In genomic region chr7:6448943-6449543, GRCh38 we compare ENCODE assay signal across 9 cellular contexts. TPM values are rescaled to one million over a fixed set of nuclear protein-coding genes. Genes with fewer than 3 reads are reported as not detected.
DNase-seq lines count a peak whose midpoint lies in the region; FAIRE-seq and TF ChIP-seq lines count a peak whose summit lies in the region.
"Had no signal": no experiment of that assay in that cellular context is flagged by ENCODE, and none has a peak within 500 bp of the region (broad histone marks: within the 10 kb centered on the region; RNA-seq: fewer than 3 reads in every experiment).

No MANE protein-coding gene starts in this region.

- TF ChIP-seq POLR2A in Peyer's patch (IDR thresholded peaks at IDR 0.05) = no peak
- no peak for TF ChIP-seq POLR2A in endothelial cell of umbilical vein (IDR thresholded peaks at IDR 0.05; ENCODE audit: low read depth, low read length)
- no peak for TF ChIP-seq POLR2A in prostate gland (IDR thresholded peaks at IDR 0.05)

- H3K4me3 ChIP-seq in GM12864 (ENCODE audit: low read depth, low read length) = peak overlapping the region; percentile 74; the same call in 1 of the 2 replicates
- peak overlapping the region in 1 of 4 donors; percentile 80 for H3K4me3 ChIP-seq in Peyer's patch
- no peak overlapping the region for H3K4me3 ChIP-seq in endothelial cell of umbilical vein (replicated peaks in 1 of 3; ENCODE audit: insufficient read depth in 1 of 3, low read depth in 1 of 3, low read length in 3 of 3)
- no peak overlapping the region for H3K4me3 ChIP-seq in prostate gland

- FAIRE-seq in endothelial cell of umbilical vein (lab: Jason Lieb, UNC) = peak; percentile 31
- no peak for FAIRE-seq in HTR-8/SVneo (lab: Jason Lieb, UNC)
- FAIRE-seq: endometrium had no signal

- no peaks in the 10 kb centered on the region for H3K9me1 ChIP-seq in endothelial cell of umbilical vein (replicated peaks; ENCODE audit: control insufficient read depth, extremely low read depth, insufficient read depth, low read length)

- H3K79me2 ChIP-seq in endothelial cell of umbilical vein (ENCODE audit: control insufficient read depth, insufficient read depth, low read length) = peaks cover 25% of the 10 kb centered on the region

- CTCF ChIA-PET in endothelial cell of umbilical vein (lab: Charles Lee) = no interaction called here
- CTCF ChIA-PET in HEK293T (lab: Yijun Ruan, JAX) = no interaction called here

- POLR2A ChIA-PET in endothelial cell of umbilical vein (lab: Charles Lee) (interaction anchor here (0.8 kb wide), 1 partner anchor 34 kb away, joined by 4 read pairs; no protein-coding TSS in a partner anchor), HEK293T (lab: Yijun Ruan, JAX) (interaction anchor here (1.0 to 1.5 kb wide), 4 partner anchors 8 to 64 kb away, joined by 3 to 6 read pairs (median 4); no protein-coding TSS in a partner anchor)

- TF ChIP-seq CTCF in GM12864 (IDR thresholded peaks at IDR 0.05; ENCODE audit: low read depth, low read length, missing control alignments) = no peak
- TF ChIP-seq CTCF in Peyer's patch (IDR thresholded peaks at IDR 0.05) = peak in 2 of 6 experiments; percentile 27 to 31
- TF ChIP-seq CTCF in endothelial cell of umbilical vein (IDR thresholded peaks at IDR 0.05; ENCODE audit: extremely low read depth in 1 of 2, insufficient read depth in 1 of 2, low read depth in 1 of 2, low read length in 2 of 2) = no peak
- no peak for TF ChIP-seq CTCF in prostate gland (IDR thresholded peaks at IDR 0.05)

- no peak overlapping the region for H2AFZ ChIP-seq in endothelial cell of umbilical vein (ENCODE audit: low read depth, low read length)

- H3K9me3 ChIP-seq in Peyer's patch (no peaks in the 10 kb centered on the region), endothelial cell of umbilical vein (replicated peaks; ENCODE audit: control insufficient read depth, insufficient read depth, low read length) (no peaks in the 10 kb centered on the region), prostate gland (no peaks in the 10 kb centered on the region)

- no TSS peak for BruUV-seq in endothelial cell of umbilical vein (replicated peaks; lab: Mats Ljungman, UMichigan)

- H3K27me3 ChIP-seq in Peyer's patch (no peaks in the 10 kb centered on the region), endothelial cell of umbilical vein (ENCODE audit: control insufficient read depth in 2 of 2, insufficient read depth in 2 of 2, low read length in 2 of 2) (no peaks in the 10 kb centered on the region), prostate gland (replicated peaks; ENCODE audit: insufficient read depth) (no peaks in the 10 kb centered on the region)

- no peak for DNase-seq in GM12864 (ENCODE audit: low read depth)
- peak in 2 of 3 donors; percentile 53 for DNase-seq in Peyer's patch
- DNase-seq in endothelial cell of umbilical vein (ENCODE audit: low read depth, low spot score) = no peak
- DNase-seq in prostate gland (ENCODE audit: low spot score) = no peak
- no peak for DNase-seq in NCI-H2029 (lab: John Stamatoyannopoulos, UW)
- DNase-seq in islet precursor cell = no peak
- no peak for DNase-seq in HTR-8/SVneo (ENCODE audit: insufficient read length, low spot score)
- no peak for DNase-seq in HEK293T (ENCODE audit: extremely low spot score)

- intact Hi-C loops in endothelial cell of umbilical vein (cut with micrococcal nuclease) (no loop called here), prostate gland (cut with DNase I) (no loop called here)

- no peaks in the 10 kb centered on the region for H4K20me1 ChIP-seq in endothelial cell of umbilical vein (replicated peaks; ENCODE audit: control insufficient read depth, extremely low read depth, insufficient read depth, low read length)

- peaks cover 0 to 16% (median 8%) of the 10 kb centered on the region in 3 donors for H3K36me3 ChIP-seq in Peyer's patch
- H3K36me3 ChIP-seq in endothelial cell of umbilical vein (ENCODE audit: control insufficient read depth in 2 of 2, extremely low read depth in 1 of 2, insufficient read depth in 2 of 2, low read length in 2 of 2) = peaks cover 2 to 6% of the 10 kb centered on the region in 2 experiments
- no peaks in the 10 kb centered on the region for H3K36me3 ChIP-seq in prostate gland

- H3K9ac ChIP-seq in endothelial cell of umbilical vein (replicated peaks; ENCODE audit: extremely low read depth, insufficient read depth, low read length) = no peak overlapping the region

- H3K4me1 ChIP-seq in Peyer's patch (peaks cover 0 to 6% (median 0%) of the 10 kb centered on the region in 4 donors), endothelial cell of umbilical vein (ENCODE audit: control insufficient read depth, extremely low read depth, insufficient read depth, low read length) (peaks cover 2% of the 10 kb centered on the region), prostate gland (replicated peaks) (no peaks in the 10 kb centered on the region)

- dilution Hi-C loops in endothelial cell of umbilical vein (cut with MboI; ENCODE audit: extremely low pct_ligation_motif_present, low sequenced_read_pairs) = no loop called here

- H3K4me2 ChIP-seq in endothelial cell of umbilical vein (ENCODE audit: insufficient read depth, low read length) = no peak overlapping the region

- 86% methylated on average over 16 of the region's 16 CpGs for WGBS in prostate gland

- H3K27ac ChIP-seq in Peyer's patch (peak overlapping the region in 3 of 4 donors; percentile 77 to 94 (median 85)), endothelial cell of umbilical vein (ENCODE audit: insufficient read depth, low read depth, low read length) (no peak overlapping the region), prostate gland (peak overlapping the region; percentile 14 to 83)

TF ChIP-seq in endothelial cell of umbilical vein, 7 proteins besides CTCF, POLR2A, EP300 and RAD21:
- TF ChIP-seq MAX (IDR thresholded peaks at IDR 0.05; ENCODE audit: insufficient read depth, insufficient read length) (no peak), EZH2 (IDR thresholded peaks at IDR 0.05; ENCODE audit: borderline replicate concordance, low read depth, low read length, severe bottlenecking) (no peak), POLR2AphosphoS5 (IDR thresholded peaks at IDR 0.05; ENCODE audit: insufficient read depth, low read depth, low read length) (no peak), GATA2 (IDR thresholded peaks at IDR 0.05; ENCODE audit: insufficient read depth, insufficient read length, low read depth, low read length) (no peak), FOS (IDR thresholded peaks at IDR 0.05; ENCODE audit: borderline replicate concordance, insufficient read depth, low read length) (no peak), MYC (IDR thresholded peaks at IDR 0.05; ENCODE audit: low read depth, low read length) (no peak), JUN (IDR thresholded peaks at IDR 0.05; ENCODE audit: borderline replicate concordance, insufficient read depth, insufficient read length, low read depth) (no peak)

TF ChIP-seq in HEK293T, 16 proteins besides CTCF, POLR2A, EP300 and RAD21:
- TF ChIP-seq FOXA1 (IDR thresholded peaks at IDR 0.05) (no peak), PKNOX1 (IDR thresholded peaks at IDR 0.05) (no peak), LEF1 (IDR thresholded peaks at IDR 0.05; ENCODE audit: borderline replicate concordance) (no peak), CTBP1 (IDR thresholded peaks at IDR 0.05; ENCODE audit: borderline replicate concordance) (no peak)

RNA-seq across cellular contexts. Expression of gene DAGLB, which starts 1.3 kb away (rescaled TPM):
- total RNA-seq in Peyer's patch (10 to 100 TPM in 3 of 4 donors, 1 to 10 TPM in 1; 9.1 to 36.3 (median 24.3) TPM), endothelial cell of umbilical vein (26.1 and 28.2 TPM in 2 replicates), prostate gland (10 to 100 TPM in 1 of 2 donors, 1 to 10 TPM in 1; 9.7 to 20.4 TPM)
- polyA plus RNA-seq in endothelial cell of umbilical vein = 31.6 and 48.2 TPM in 2 replicates
- 12.8 and 14.1 TPM in 2 replicates for polyA plus RNA-seq in endothelial cell of umbilical vein (2011; cell fraction: cytosol; rRNA removed)
- 54.2 and 59.2 TPM in 2 replicates for polyA plus RNA-seq in endothelial cell of umbilical vein (2011; cell fraction: nucleus; rRNA removed)
- 15.6 and 16.1 TPM in 2 replicates for polyA plus RNA-seq in endothelial cell of umbilical vein (2012)
- polyA minus RNA-seq in endothelial cell of umbilical vein = 72.0 and 108 TPM in 2 replicates
- 26.7 TPM for polyA minus RNA-seq in endothelial cell of umbilical vein (2011; cell fraction: cytosol; rRNA and poly(A)+ RNA removed)
- polyA minus RNA-seq in endothelial cell of umbilical vein (2011; cell fraction: nucleus; rRNA and poly(A)+ RNA removed) = 47.7 and 51.9 TPM in 2 replicates

RNA-seq across cellular contexts. Expression of gene KDELR2, which starts 34.9 kb away (rescaled TPM):
- total RNA-seq in Peyer's patch = 100 to 1,000 TPM in 2 of 4 donors, 10 to 100 TPM in 2; 47.9 to 156 (median 115) TPM
- total RNA-seq in endothelial cell of umbilical vein = 190 and 196 TPM in 2 replicates
- 191 and 199 TPM in 2 replicates for polyA plus RNA-seq in endothelial cell of umbilical vein
- 137 and 140 TPM in 2 replicates for polyA plus RNA-seq in endothelial cell of umbilical vein (2011; cell fraction: cytosol; rRNA removed)
- 67.5 and 75.9 TPM in 2 replicates for polyA plus RNA-seq in endothelial cell of umbilical vein (2011; cell fraction: nucleus; rRNA removed)
- polyA plus RNA-seq in endothelial cell of umbilical vein (2012) = 134 and 142 TPM in 2 replicates
- polyA minus RNA-seq in endothelial cell of umbilical vein = 159 and 164 TPM in 2 replicates
- 53.8 TPM for polyA minus RNA-seq in endothelial cell of umbilical vein (2011; cell fraction: cytosol; rRNA and poly(A)+ RNA removed)
- polyA minus RNA-seq in endothelial cell of umbilical vein (2011; cell fraction: nucleus; rRNA and poly(A)+ RNA removed) = 45.4 and 50.1 TPM in 2 replicates
- total RNA-seq in prostate gland = 100 to 1,000 TPM in 1 of 2 donors, 10 to 100 TPM in 1; 75.2 to 117 TPM

Comparison
In these comparisons a context has a peak if more than half of its experiments do, and no peak if none do; other contexts are left out.
1. DNase-seq: peak in Peyer's patch (2 of 3); none in GM12864 (single experiment), endothelial cell of umbilical vein (single experiment), prostate gland (single experiment), NCI-H2029 (single experiment), islet precursor cell (single experiment), HTR-8/SVneo (single experiment) and HEK293T (single experiment).